Comparison of ENCODE assay signal across 26 cellular contexts in genomic region chr6:115591973-115592486, GRCh38.
"Had no signal": no experiment of that assay in that cellular context is flagged by ENCODE, and none has a peak within 500 bp of the region (broad histone marks: within the 10 kb centered on the region; RNA-seq: fewer than 3 reads in every experiment).

No MANE protein-coding gene starts in this region.

- H3K4me1 ChIP-seq: esophagus squamous epithelium, gastrocnemius medialis, left lung, lower lobe of right lung, neural progenitor cell, right atrium auricular region, tibial nerve had no signal

- DNase-seq: activated CD4-positive, alpha-beta memory T cell treated with anti-CD3 and anti-CD28 coated beads, Interleukin-2, amount 10 ng/mL, durations not matched to agents 7 days and 5 days; activated CD4-positive, alpha-beta T cell treated with anti-CD3 and anti-CD28 coated beads for 1 hour; activated CD4-positive, alpha-beta T cell treated with anti-CD3 and anti-CD28 coated beads, Interleukin-2, amount 10 ng/mL, durations not matched to agents 7 days and 5 days; activated CD8-positive, alpha-beta memory T cell treated with anti-CD3 and anti-CD28 coated beads, Interleukin-2, amount 50 U/mL, for 48 hours; activated gamma-delta T cell; activated naive CD4-positive, alpha-beta T cell treated with anti-CD3 and anti-CD28 coated beads, Interleukin-2, amount 10 ng/mL, durations not matched to agents 7 days and 5 days; activated naive CD8-positive, alpha-beta T cell treated with anti-CD3 and anti-CD28 coated beads, Interleukin-2, amount 10 ng/mL, durations not matched to agents 7 days and 5 days; activated T-cell treated with anti-CD3 and anti-CD28 coated beads, Interleukin-2, amount 50 U/mL, for 24 hours; amniotic stem cell; brain microvascular endothelial cell; central memory CD4-positive, alpha-beta T cell; esophagus squamous epithelium; gastrocnemius medialis; glutamatergic neuron; left lung; lower lobe of right lung; mesendoderm; natural killer cell; occipital lobe; stimulated activated CD4-positive, alpha-beta T cell treated with anti-CD3 and anti-CD28 coated beads, Interleukin-15, amount 100 ng/mL, for 24 hours; stimulated activated naive CD4-positive, alpha-beta T cell treated with Interleukin-2 at 50 U/mL for 16 hours; T1000 had no signal

- H3K27me3 ChIP-seq: brain microvascular endothelial cell, esophagus squamous epithelium, gastrocnemius medialis, left lung, neural progenitor cell, right atrium auricular region, tibial nerve had no signal

- H3K4me2 ChIP-seq: neural progenitor cell had no signal

- H3K27ac ChIP-seq: brain microvascular endothelial cell, epithelial cell of prostate, esophagus squamous epithelium, gastrocnemius medialis, left lung, lower lobe of right lung, neural progenitor cell, right atrium auricular region, tibial nerve had no signal

- H3K9me3 ChIP-seq: esophagus squamous epithelium, gastrocnemius medialis, lower lobe of right lung, tibial nerve had no signal

- H3K36me3 ChIP-seq: brain microvascular endothelial cell, esophagus squamous epithelium, gastrocnemius medialis, left lung, lower lobe of right lung, neural progenitor cell, right atrium auricular region, tibial nerve had no signal

- H3K4me3 ChIP-seq: esophagus squamous epithelium, gastrocnemius medialis, left lung, lower lobe of right lung, neural progenitor cell, right atrium auricular region, tibial nerve had no signal

- ATAC-seq: gastrocnemius medialis, left lung, lower lobe of right lung, natural killer cell had no signal

- H2AFZ ChIP-seq: neural progenitor cell had no signal

- H3K9ac ChIP-seq: neural progenitor cell had no signal
